In the genomic region with DNA sequence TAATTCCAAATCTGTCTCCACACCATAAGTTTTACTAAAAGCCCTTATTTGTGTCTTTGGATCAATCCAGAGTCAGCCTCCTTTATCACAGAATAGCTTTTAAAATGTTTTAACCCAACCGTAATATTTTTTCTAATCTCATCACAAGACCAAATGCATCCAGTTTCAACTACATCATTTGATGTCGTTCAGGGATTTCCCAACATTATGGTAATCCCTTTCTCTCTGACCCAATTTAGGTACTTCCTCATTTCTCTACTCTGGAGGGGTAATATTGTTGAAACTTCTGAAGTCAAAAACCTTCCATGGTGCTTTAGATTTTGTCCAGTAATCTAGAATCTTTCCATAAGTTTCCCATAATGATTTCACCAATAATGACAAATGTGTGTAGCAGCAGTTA, we compare ENCODE assay signal across 33 cellular contexts.
"Had no signal": no experiment of that assay in that cellular context is flagged by ENCODE, and none has a peak within 500 bp of the region (broad histone marks: within the 10 kb centered on the region; RNA-seq: fewer than 3 reads in every experiment).

No MANE protein-coding gene starts in this region.

- H3K9ac ChIP-seq: neural progenitor cell, parathyroid adenoma had no signal

- ATAC-seq: heart right ventricle, left lung, lower lobe of right lung, natural killer cell had no signal

- H2AFZ ChIP-seq: neural progenitor cell, parathyroid adenoma had no signal

- H3K9me3 ChIP-seq: adrenal gland, ascending aorta, colonic mucosa, esophagus squamous epithelium, heart right ventricle, left lung, lower lobe of right lung, right atrium auricular region, testis, transverse colon had no signal

- H3K36me3 ChIP-seq: adrenal gland, ascending aorta, cardiac muscle cell, colonic mucosa, esophagus squamous epithelium, heart right ventricle, left lung, lower lobe of right lung, neural progenitor cell, right atrium auricular region, transverse colon had no signal

- DNase-seq: activated CD4-positive, alpha-beta T cell treated with anti-CD3 and anti-CD28 coated beads for 4 hours; activated CD4-positive, alpha-beta T cell treated with anti-CD3 and anti-CD28 coated beads, Interleukin-2, amount 50 U/mL, for 4 hours; activated CD8-positive, alpha-beta memory T cell treated with anti-CD3 and anti-CD28 coated beads, Interleukin-2, amount 50 U/mL, for 4 hours; activated effector memory CD4-positive, alpha-beta T cell treated with anti-CD3 and anti-CD28 coated beads, Interleukin-2, amount 50 U/mL, for 16 hours; activated naive CD4-positive, alpha-beta T cell treated with anti-CD3 and anti-CD28 coated beads for 36 hours; activated naive CD8-positive, alpha-beta T cell treated with anti-CD3 and anti-CD28 coated beads for 36 hours; activated T-cell treated with anti-CD3 and anti-CD28 coated beads, Interleukin-2, amount 50 U/mL, for 1 hour; adrenal gland; cerebellar nuclear complex; colonic mucosa; effector CD8-positive, alpha-beta T cell; esophagus squamous epithelium; foreskin melanocyte; heart right ventricle; left lung; lower lobe of right lung; mesendoderm; natural killer cell; occipital lobe; stimulated activated CD4-positive, alpha-beta T cell treated with anti-CD3 and anti-CD28 coated beads, Interleukin-15, amount 100 ng/mL, for 24 hours; stimulated activated CD4-positive, alpha-beta T cell treated with anti-CD3 and anti-CD28 coated beads, Interleukin-2, amount 100 ng/mL, for 24 hours; stimulated activated naive CD4-positive, alpha-beta T cell treated with Interleukin-2 at 50 U/mL for 16 hours; testis; transverse colon had no signal

- H3K4me3 ChIP-seq: adrenal gland, ascending aorta, cardiac muscle cell, colonic mucosa, esophagus squamous epithelium, heart right ventricle, left lung, lower lobe of right lung, neural progenitor cell, right atrium auricular region, testis, transverse colon had no signal

- FAIRE-seq: endometrium, TTC549 had no signal

- H3K27ac ChIP-seq: adrenal gland, ascending aorta, cardiac muscle cell, colonic mucosa, epithelial cell of prostate, esophagus squamous epithelium, heart right ventricle, left lung, lower lobe of right lung, neural progenitor cell, parathyroid adenoma, right atrium auricular region, testis, transverse colon, VCaP had no signal

- H3K79me2 ChIP-seq: parathyroid adenoma had no signal

- H3K27me3 ChIP-seq: adrenal gland, ascending aorta, cardiac muscle cell, colonic mucosa, esophagus squamous epithelium, heart right ventricle, left lung, neural progenitor cell, right atrium auricular region, testis, transverse colon had no signal

- H3K4me1 ChIP-seq: adrenal gland, colonic mucosa, esophagus squamous epithelium, heart right ventricle, left lung, lower lobe of right lung, parathyroid adenoma, right atrium auricular region, testis, transverse colon had no signal

- H3K4me2 ChIP-seq: neural progenitor cell had no signal
